ENCODE assay signal across 15 cellular contexts in genomic region chrX:50799531-50799961, GRCh38. TPM values are rescaled to one million over a fixed set of nuclear protein-coding genes. Genes with fewer than 3 reads are reported as not detected.
DNase-seq lines count a peak whose midpoint lies in the region; ATAC-seq, FAIRE-seq and TF ChIP-seq lines count a peak whose summit lies in the region.
"Had no signal": no experiment of that assay in that cellular context is flagged by ENCODE, and none has a peak within 500 bp of the region (broad histone marks: within the 10 kb centered on the region; RNA-seq: fewer than 3 reads in every experiment).

No MANE protein-coding gene starts in this region.

- H3F3A ChIP-seq in SK-N-SH (replicated peaks; ENCODE audit: insufficient read depth), result no peaks in the 10 kb centered on the region
- no peaks in the 10 kb centered on the region for H3F3A ChIP-seq in GM23338 (replicated peaks; ENCODE audit: low read depth)

- H3K36me3 ChIP-seq in SK-N-SH (replicated peaks in 1 of 2; ENCODE audit: control insufficient read depth in 1 of 2, insufficient read depth in 2 of 2, low read length in 1 of 2), result no peaks in the 10 kb centered on the region
- no peaks in the 10 kb centered on the region for H3K36me3 ChIP-seq in endothelial cell of umbilical vein (ENCODE audit: control insufficient read depth in 2 of 2, extremely low read depth in 1 of 2, insufficient read depth in 2 of 2, low read length in 2 of 2)
- no peaks in the 10 kb centered on the region for H3K36me3 ChIP-seq in transverse colon
- H3K36me3 ChIP-seq in vagina, result no peaks in the 10 kb centered on the region
- no peaks in the 10 kb centered on the region for H3K36me3 ChIP-seq in GM23338 (ENCODE audit: insufficient read depth)
- H3K36me3 ChIP-seq: Peyer's patch had no signal

- H4K20me1 ChIP-seq in SK-N-SH (ENCODE audit: insufficient read depth) (no peaks in the 10 kb centered on the region), endothelial cell of umbilical vein (replicated peaks; ENCODE audit: control insufficient read depth, extremely low read depth, insufficient read depth, low read length) (no peaks in the 10 kb centered on the region), GM23338 (replicated peaks; ENCODE audit: insufficient read depth) (no peaks in the 10 kb centered on the region; the same call in 1 of the 2 replicates)

- H3K9me2 ChIP-seq in SK-N-SH (no peaks in the 10 kb centered on the region), GM23338 (ENCODE audit: insufficient read depth) (no peaks in the 10 kb centered on the region)

- ATAC-seq in SK-N-SH treated with all-trans-retinoic acid at 6 μM for 48 hours (peak; percentile 26; the same call in 1 of the 3 replicates), HG02973 (IDR thresholded peaks at IDR 0.05; ENCODE audit: unreplicated experiment) (no peak), GM23338 (no peak)
- ATAC-seq: activated CD8-positive, alpha-beta T cell treated with anti-CD3 and anti-CD28 coated beads for 36 hours had no signal

- no peak overlapping the region for H3K4me2 ChIP-seq in SK-N-SH
- peak overlapping the region; percentile 60 for H3K4me2 ChIP-seq in endothelial cell of umbilical vein (ENCODE audit: insufficient read depth, low read length)
- no peak overlapping the region for H3K4me2 ChIP-seq in GM23338

- no peaks in the 10 kb centered on the region; the same call in 2 of the 3 replicates for H3K36me3 Mint-ChIP-seq in GM23338 (ENCODE audit: low read depth)
- H3K36me3 Mint-ChIP-seq: activated naive CD4-positive, alpha-beta T cell treated with anti-CD3 and anti-CD28 coated beads, Interleukin-2, amount 10 ng/mL, durations not matched to agents 7 days and 5 days had no signal

- TF ChIP-seq CTCF in SK-N-SH (IDR thresholded peaks at IDR 0.05) (no peak), endothelial cell of umbilical vein (IDR thresholded peaks at IDR 0.05; ENCODE audit: extremely low read depth in 1 of 2, insufficient read depth in 1 of 2, low read depth in 1 of 2, low read length in 2 of 2) (no peak), transverse colon (IDR thresholded peaks at IDR 0.05) (no peak), vagina (IDR thresholded peaks at IDR 0.05) (no peak), GM23338 (conservative IDR thresholded peaks at IDR 0.05; ENCODE audit: low read depth in 2 of 2) (no peak)

- peaks cover 20% of the 10 kb centered on the region; the same call in 2 of the 3 replicates for H3K4me1 Mint-ChIP-seq in GM23338
- H3K4me1 Mint-ChIP-seq: activated naive CD4-positive, alpha-beta T cell treated with anti-CD3 and anti-CD28 coated beads, Interleukin-2, amount 10 ng/mL, durations not matched to agents 7 days and 5 days had no signal

- FAIRE-seq in endothelial cell of umbilical vein (lab: Jason Lieb, UNC), result peak; percentile 47
- FAIRE-seq: A204.1 had no signal

- H3K4me3 ChIP-seq in SK-N-SH (ENCODE audit: low read depth in 2 of 2, low read length in 1 of 2), result no peak overlapping the region
- H3K4me3 ChIP-seq in endothelial cell of umbilical vein (replicated peaks in 1 of 3; ENCODE audit: insufficient read depth in 1 of 3, low read depth in 1 of 3, low read length in 3 of 3), result no peak overlapping the region
- no peak overlapping the region for H3K4me3 ChIP-seq in transverse colon
- no peak overlapping the region for H3K4me3 ChIP-seq in vagina
- no peak overlapping the region for H3K4me3 ChIP-seq in GM23338
- H3K4me3 ChIP-seq: Peyer's patch had no signal

- peaks cover 3% of the 10 kb centered on the region for H3K27me3 Mint-ChIP-seq in GM23338 (ENCODE audit: insufficient read depth, low read depth, poor library complexity)
- H3K27me3 Mint-ChIP-seq: activated CD8-positive, alpha-beta T cell treated with anti-CD3 and anti-CD28 coated beads for 36 hours; activated naive CD4-positive, alpha-beta T cell treated with anti-CD3 and anti-CD28 coated beads, Interleukin-2, amount 10 ng/mL, durations not matched to agents 7 days and 5 days had no signal

- 0% methylated on average over 2 of the region's 4 CpGs for WGBS in SK-N-SH (ENCODE audit: low lambda C conversion rate)
- 40 to 46% methylated on average over 1 to 4 of the region's 4 CpGs for WGBS in transverse colon (ENCODE audit: low coverage in 1 of 2), 2 donors

- no peaks in the 10 kb centered on the region for H3K79me2 ChIP-seq in SK-N-SH (ENCODE audit: insufficient read depth)
- H3K79me2 ChIP-seq in endothelial cell of umbilical vein (ENCODE audit: control insufficient read depth, insufficient read depth, low read length), result peaks cover 26% of the 10 kb centered on the region
- no peaks in the 10 kb centered on the region for H3K79me2 ChIP-seq in GM23338 (replicated peaks; ENCODE audit: insufficient read depth)

- CTCF ChIA-PET in SK-N-SH (lab: Yijun Ruan, JAX) (no interaction called here), endothelial cell of umbilical vein (lab: Charles Lee) (interaction anchor here (0.7 to 1.4 kb wide), 6 partner anchors 13 to 104 kb away, joined by 3 read pairs; no protein-coding TSS in a partner anchor)

- DNase-seq in SK-N-SH (no peak), endothelial cell of umbilical vein (ENCODE audit: low read depth, low spot score) (peak; percentile 79), left kidney (ENCODE audit: low read depth, low spot score) (peak; percentile 55), transverse colon (peak; percentile 20), vagina (ENCODE audit: extremely low spot score in 2 of 2) (no peak), GM23338 (ENCODE audit: low spot score) (no peak)
- DNase-seq: activated CD8-positive, alpha-beta T cell treated with anti-CD3 and anti-CD28 coated beads for 36 hours; activated naive CD4-positive, alpha-beta T cell treated with anti-CD3 and anti-CD28 coated beads, Interleukin-2, amount 10 ng/mL, durations not matched to agents 7 days and 5 days; EL; T-helper 9 cell had no signal

- in situ Hi-C loops in transverse colon (cut with MboI; ENCODE audit: low pct_ligation_motif_present in 1 of 4, low pct_unique_long_range_greater_than_20kb in 1 of 4, low sequenced_read_pairs in 3 of 4), result no loop called here

- TF ChIP-seq EP300 in SK-N-SH (IDR thresholded peaks at IDR 0.05; ENCODE audit: borderline replicate concordance in 1 of 2, low read depth in 1 of 2, low read length in 1 of 2) (no peak), transverse colon (IDR thresholded peaks at IDR 0.05; ENCODE audit: low read depth) (no peak)

- H3K9ac ChIP-seq in SK-N-SH (no peak overlapping the region), endothelial cell of umbilical vein (replicated peaks; ENCODE audit: extremely low read depth, insufficient read depth, low read length) (peak overlapping the region; percentile 49)

- TF ChIP-seq POLR2A in endothelial cell of umbilical vein (IDR thresholded peaks at IDR 0.05; ENCODE audit: low read depth, low read length), result no peak
- no peak for TF ChIP-seq POLR2A in transverse colon (IDR thresholded peaks at IDR 0.05)
- TF ChIP-seq POLR2A in vagina (IDR thresholded peaks at IDR 0.05), result no peak

- no peaks in the 10 kb centered on the region for H3K27me3 ChIP-seq in SK-N-SH (ENCODE audit: insufficient read depth)
- no peaks in the 10 kb centered on the region for H3K27me3 ChIP-seq in endothelial cell of umbilical vein (ENCODE audit: control insufficient read depth in 2 of 2, insufficient read depth in 2 of 2, low read length in 2 of 2)
- no peaks in the 10 kb centered on the region for H3K27me3 ChIP-seq in transverse colon
- no peaks in the 10 kb centered on the region for H3K27me3 ChIP-seq in vagina
- H3K27me3 ChIP-seq in GM23338 (ENCODE audit: insufficient read depth), result no peaks in the 10 kb centered on the region
- H3K27me3 ChIP-seq: Peyer's patch had no signal

- no peak overlapping the region for H3K4me3 Mint-ChIP-seq in GM23338
- H3K4me3 Mint-ChIP-seq: activated CD8-positive, alpha-beta T cell treated with anti-CD3 and anti-CD28 coated beads for 36 hours; activated naive CD4-positive, alpha-beta T cell treated with anti-CD3 and anti-CD28 coated beads, Interleukin-2, amount 10 ng/mL, durations not matched to agents 7 days and 5 days had no signal

- no peaks in the 10 kb centered on the region for H3K9me1 ChIP-seq in endothelial cell of umbilical vein (replicated peaks; ENCODE audit: control insufficient read depth, extremely low read depth, insufficient read depth, low read length)

- intact Hi-C loops in endothelial cell of umbilical vein (cut with micrococcal nuclease) (loop anchor here (1.0 to 2.0 kb wide), 2 partner anchors 15 to 31 kb away; partner anchors contain the start of gene SHROOM4), transverse colon (cut with DNase I; ENCODE audit: low total_unique reads) (no loop called here), vagina (cut with DNase I) (no loop called here)

- no peak for TF ChIP-seq RAD21 in SK-N-SH (IDR thresholded peaks at IDR 0.05; ENCODE audit: low read length)

- no TSS peak for BruUV-seq in endothelial cell of umbilical vein (replicated peaks; lab: Mats Ljungman, UMichigan)

- H2AFZ ChIP-seq in SK-N-SH (ENCODE audit: low read depth) (no peak overlapping the region), endothelial cell of umbilical vein (ENCODE audit: low read depth, low read length) (peak overlapping the region; percentile 4), GM23338 (no peak overlapping the region)

- dilution Hi-C loops in endothelial cell of umbilical vein (cut with MboI; ENCODE audit: extremely low pct_ligation_motif_present, low sequenced_read_pairs), result no loop called here

- H3K4me1 ChIP-seq in SK-N-SH (ENCODE audit: control insufficient read depth in 1 of 2, insufficient read depth in 2 of 2, low read depth in 1 of 2, low read length in 1 of 2) (no peaks in the 10 kb centered on the region), endothelial cell of umbilical vein (ENCODE audit: control insufficient read depth, extremely low read depth, insufficient read depth, low read length) (peaks cover 17% of the 10 kb centered on the region), transverse colon (peaks cover 0 to 2% (median 0%) of the 10 kb centered on the region in 4 donors), vagina (peaks cover 6% of the 10 kb centered on the region), GM23338 (ENCODE audit: insufficient read depth) (peaks cover 9% of the 10 kb centered on the region; the same call in 1 of the 2 replicates)
- H3K4me1 ChIP-seq: Peyer's patch had no signal

- H3K27ac ChIP-seq in SK-N-SH (ENCODE audit: low read depth in 2 of 2, low read length in 1 of 2), result peak overlapping the region in 1 of 2 experiments; percentile 46; a peak in 2 of 4 replicates
- peak overlapping the region; percentile 88 for H3K27ac ChIP-seq in endothelial cell of umbilical vein (ENCODE audit: insufficient read depth, low read depth, low read length)
- H3K27ac ChIP-seq in transverse colon, result peak overlapping the region in 1 of 4 donors; percentile 29
- no peak overlapping the region for H3K27ac ChIP-seq in vagina
- no peak overlapping the region for H3K27ac ChIP-seq in GM23338 (ENCODE audit: low read depth)
- H3K27ac ChIP-seq: Peyer's patch had no signal

- no peaks in the 10 kb centered on the region for H3K9me3 Mint-ChIP-seq in GM23338
- H3K9me3 Mint-ChIP-seq: activated CD8-positive, alpha-beta T cell treated with anti-CD3 and anti-CD28 coated beads for 36 hours; activated naive CD4-positive, alpha-beta T cell treated with anti-CD3 and anti-CD28 coated beads, Interleukin-2, amount 10 ng/mL, durations not matched to agents 7 days and 5 days had no signal

- POLR2A ChIA-PET in SK-N-SH (lab: Yijun Ruan, JAX), result no interaction called here
- POLR2A ChIA-PET in endothelial cell of umbilical vein (lab: Charles Lee), result interaction anchor here (1.1 kb wide), 1 partner anchor 14 kb away, joined by 5 read pairs; the partner anchor contains the start of gene SHROOM4

- no peak overlapping the region for H3K27ac Mint-ChIP-seq in GM23338
- H3K27ac Mint-ChIP-seq: activated CD8-positive, alpha-beta T cell treated with anti-CD3 and anti-CD28 coated beads for 36 hours; activated naive CD4-positive, alpha-beta T cell treated with anti-CD3 and anti-CD28 coated beads, Interleukin-2, amount 10 ng/mL, durations not matched to agents 7 days and 5 days had no signal

- H3K9me3 ChIP-seq in SK-N-SH (no peaks in the 10 kb centered on the region), endothelial cell of umbilical vein (replicated peaks; ENCODE audit: control insufficient read depth, insufficient read depth, low read length) (no peaks in the 10 kb centered on the region), transverse colon (no peaks in the 10 kb centered on the region), vagina (no peaks in the 10 kb centered on the region)
- H3K9me3 ChIP-seq: Peyer's patch had no signal

RNA-seq across cellular contexts. Expression of gene SHROOM4, which starts 14.4 kb away (rescaled TPM):
- polyA plus RNA-seq in SK-N-SH (2012; rRNA removed) (0.31 and 0.45 TPM in 2 replicates), endothelial cell of umbilical vein (29.7 and 29.8 TPM in 2 replicates), GM23338 (2016; fragmentation: Nextera tagmentation; extraction: Ambion mirVana) (1.4 and 1.9 TPM in 2 replicates)
- 0.15 and 0.21 TPM in 2 replicates for polyA plus RNA-seq in SK-N-SH (2012; cell fraction: cytosol; rRNA removed)
- 0.83 and 0.86 TPM in 2 replicates for polyA plus RNA-seq in SK-N-SH (2012; cell fraction: nucleus; rRNA removed)
- total RNA-seq in endothelial cell of umbilical vein (57.5 and 58.7 TPM in 2 replicates), transverse colon (1 to 10 TPM; 2.3 to 7.1 (median 3.2) TPM), vagina (10.1 TPM)
- polyA plus RNA-seq in endothelial cell of umbilical vein (2011; cell fraction: cytosol; rRNA removed), result 25.0 and 28.6 TPM in 2 replicates
- 68.3 and 70.6 TPM in 2 replicates for polyA plus RNA-seq in endothelial cell of umbilical vein (2011; cell fraction: nucleus; rRNA removed)
- 22.9 and 24.3 TPM in 2 replicates for polyA plus RNA-seq in endothelial cell of umbilical vein (2012)
- 102 and 110 TPM in 2 replicates for polyA minus RNA-seq in endothelial cell of umbilical vein
- polyA minus RNA-seq in endothelial cell of umbilical vein (2011; cell fraction: cytosol; rRNA and poly(A)+ RNA removed), result not detected
- polyA minus RNA-seq in endothelial cell of umbilical vein (2011; cell fraction: nucleus; rRNA and poly(A)+ RNA removed), result 66.5 and 84.4 TPM in 2 replicates
- total RNA-seq in GM23338 (2014; rRNA removed; shearing (Covaris generic)), result 7.9 and 8.5 TPM in 2 replicates
- total RNA-seq: activated CD8-positive, alpha-beta T cell treated with anti-CD3 and anti-CD28 coated beads for 36 hours; LHCN-M2 had no signal

Comparison
In these comparisons a context has a peak if more than half of its experiments do, and no peak if none do; other contexts are left out.
1. DNase-seq: peak in endothelial cell of umbilical vein (single experiment), left kidney (single experiment) and transverse colon (single experiment); none in SK-N-SH (single experiment), vagina (0 of 2) and GM23338 (single experiment).